ENCODE assay signal across 8 cellular contexts in genomic region chr2:210445116-210445707, GRCh38. TPM values are rescaled to one million over a fixed set of nuclear protein-coding genes. Genes with fewer than 3 reads are reported as not detected.
DNase-seq lines count a peak whose midpoint lies in the region; ATAC-seq and TF ChIP-seq lines count a peak whose summit lies in the region.

No MANE protein-coding gene starts in this region.

- H3K9me3 Mint-ChIP-seq in Calu3 (ENCODE audit: low read depth, unreplicated experiment) (peaks cover 13% of the 10 kb centered on the region), nephron progenitor cell (peaks cover 41% of the 10 kb centered on the region)

- TF ChIP-seq CTCF in Calu3 (IDR thresholded peaks at IDR 0.05; ENCODE audit: unreplicated experiment) (peak; percentile 46), choroid plexus epithelial cell (conservative IDR thresholded peaks at IDR 0.05; ENCODE audit: low read depth, low read length) (peak; percentile 65), nephron progenitor cell (IDR thresholded peaks at IDR 0.05) (peak; percentile 66)

- no peak for DNase-seq in Calu3
- DNase-seq in NCI-H2196 (lab: John Stamatoyannopoulos, UW; ENCODE audit: unreplicated experiment): peak; percentile 11
- DNase-seq in choroid plexus epithelial cell (ENCODE audit: low read depth): peak; percentile 50
- no peak for DNase-seq in nephron progenitor cell
- no peak for DNase-seq in occipital lobe (lab: John Stamatoyannopoulos, UW)
- no peak for DNase-seq in hypothalamus (lab: John Stamatoyannopoulos, UW)

- H3K27me3 Mint-ChIP-seq in Calu3 (ENCODE audit: unreplicated experiment): no peaks in the 10 kb centered on the region
- H3K27me3 Mint-ChIP-seq in nephron progenitor cell (ENCODE audit: low read depth, poor library complexity): no peaks in the 10 kb centered on the region

- H3K27ac Mint-ChIP-seq in Calu3 (ENCODE audit: unreplicated experiment): no peak overlapping the region
- H3K27ac Mint-ChIP-seq in nephron progenitor cell: no peak overlapping the region

- intact Hi-C loops in Calu3 (cut with micrococcal nuclease; ENCODE audit: unreplicated experiment): no loop called here

- H3K36me3 Mint-ChIP-seq in Calu3 (ENCODE audit: insufficient read depth, unreplicated experiment) (no peaks in the 10 kb centered on the region), nephron progenitor cell (ENCODE audit: low read depth) (peaks cover 70% of the 10 kb centered on the region)

- H3K4me3 Mint-ChIP-seq in Calu3 (ENCODE audit: low read depth, unreplicated experiment): no peak overlapping the region
- no peak overlapping the region for H3K4me3 Mint-ChIP-seq in nephron progenitor cell

- CTCF ChIA-PET in Calu3 (lab: Charles Lee): no interaction called here

- no peak overlapping the region for H3K4me3 ChIP-seq in choroid plexus epithelial cell (ENCODE audit: low read depth, low read length)

- no TSS peak for BruUV-seq in Calu3 (replicated peaks; lab: Mats Ljungman, UMichigan)

- H3K4me1 Mint-ChIP-seq in Calu3 (ENCODE audit: low read depth, unreplicated experiment) (no peaks in the 10 kb centered on the region), nephron progenitor cell (peaks cover 8% of the 10 kb centered on the region)

- peak; percentile 62 for ATAC-seq in GM21529 (IDR thresholded peaks at IDR 0.05; ENCODE audit: unreplicated experiment)
- no peak for ATAC-seq in GM21619 (IDR thresholded peaks at IDR 0.05; ENCODE audit: unreplicated experiment)

RNA-seq across cellular contexts. Expression of gene LANCL1, which starts 31.3 kb away (rescaled TPM):
- 36.3 and 37.1 TPM in 2 replicates for total RNA-seq in Calu3 (2022)
- total RNA-seq in occipital lobe: 77.5 TPM

Comparison
In these comparisons a context has a peak if more than half of its experiments do, and no peak if none do; other contexts are left out.
1. DNase-seq: peak in NCI-H2196 (single experiment) and choroid plexus epithelial cell (single experiment); none in Calu3 (single experiment), nephron progenitor cell (single experiment), occipital lobe (single experiment) and hypothalamus (0 of 51).
2. Peak in every context shown above with its lines, with median percentiles within 50 percentile points of each other: CTCF ChIP-seq.